In the genomic region with DNA sequence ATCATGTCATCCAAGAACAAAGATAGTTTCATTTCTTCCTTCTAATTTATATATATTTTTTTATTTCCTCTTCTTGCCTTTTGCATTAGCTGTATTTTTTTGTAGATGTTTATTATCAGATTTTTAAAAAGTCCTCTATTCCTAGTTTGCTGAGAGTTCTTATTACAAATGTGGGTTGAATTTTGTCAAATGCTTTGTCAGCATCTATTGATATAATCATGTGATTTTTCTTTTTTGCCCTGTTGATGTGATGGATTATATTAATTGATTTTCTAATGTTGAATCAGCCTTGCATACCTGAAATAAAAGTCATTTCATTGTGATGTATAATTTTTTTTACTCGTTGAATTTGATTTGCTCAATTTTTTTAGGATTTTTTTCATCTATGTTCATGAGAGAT, we compare ENCODE assay signal across 12 cellular contexts. TPM values are rescaled to one million over a fixed set of nuclear protein-coding genes. Genes with fewer than 3 reads are reported as not detected.
"Had no signal": no experiment of that assay in that cellular context is flagged by ENCODE, and none has a peak within 500 bp of the region (broad histone marks: within the 10 kb centered on the region; RNA-seq: fewer than 3 reads in every experiment).

No MANE protein-coding gene starts in this region.

- H2AFZ ChIP-seq: GM23248, GM23338 had no signal

- H3K4me2 ChIP-seq: GM23338 had no signal

- ATAC-seq: GM23338, HCT116 had no signal

- DNase-seq: GM23248, GOT3, H7, H9, HCEC 1CT, HFFc6 had no signal

- FAIRE-seq: H1, H54 had no signal

- H3K27ac Mint-ChIP-seq: GM23338, H9, HFFc6 had no signal

- H3K36me3 ChIP-seq: HAP-1 had no signal

- H3K9ac ChIP-seq: GM23248 had no signal

- H3K4me1 Mint-ChIP-seq: GM23338 had no signal

- H3K27ac ChIP-seq: GM23248 had no signal

- H3K9me3 ChIP-seq: HAP-1 had no signal

- H3K4me1 ChIP-seq: HAP-1 had no signal

- H3K4me3 ChIP-seq: GM23248, GM23338, HAP-1 had no signal

- H3K4me3 Mint-ChIP-seq: GM23338, H9, HFFc6 had no signal

RNA-seq across cellular contexts. Expression of a gene that starts 46.9 kb away (rescaled TPM):
- total RNA-seq: GM23248, GM23338, H4, HFFc6 had no signal
- polyA plus RNA-seq: GM23248, GM23338 had no signal
